8 cellular contexts compared by ENCODE assay signal in genomic region chrX:114619874-114620273, GRCh38. TPM values are rescaled to one million over a fixed set of nuclear protein-coding genes. Genes with fewer than 3 reads are reported as not detected.
DNase-seq lines count a peak whose midpoint lies in the region; ATAC-seq and TF ChIP-seq lines count a peak whose summit lies in the region.

No MANE protein-coding gene starts in this region.

- ATAC-seq in GM18519 (IDR thresholded peaks at IDR 0.05; ENCODE audit: low FRiP score, unreplicated experiment), result peak; percentile 84
- ATAC-seq in HG03354 (IDR thresholded peaks at IDR 0.05; ENCODE audit: poor library complexity, severe bottlenecking, unreplicated experiment), result peak; percentile 92

- H3K36me3 Mint-ChIP-seq in brain (no peaks in the 10 kb centered on the region), neural crest cell (ENCODE audit: low read depth) (no peaks in the 10 kb centered on the region)
- H3K36me3 Mint-ChIP-seq in activated naive CD8-positive, alpha-beta T cell treated with anti-CD3 and anti-CD28 coated beads for 36 hours, result no peaks in the 10 kb centered on the region

- H3K27ac Mint-ChIP-seq in brain (no peak overlapping the region), neural crest cell (ENCODE audit: unreplicated experiment) (no peak overlapping the region)
- no peak overlapping the region for H3K27ac Mint-ChIP-seq in activated naive CD8-positive, alpha-beta T cell treated with anti-CD3 and anti-CD28 coated beads for 36 hours

- H3K27me3 Mint-ChIP-seq in brain (peaks cover 6% of the 10 kb centered on the region), neural crest cell (ENCODE audit: low read depth) (no peaks in the 10 kb centered on the region)
- H3K27me3 Mint-ChIP-seq in activated naive CD8-positive, alpha-beta T cell treated with anti-CD3 and anti-CD28 coated beads for 36 hours, result no peaks in the 10 kb centered on the region

- TF ChIP-seq CTCF in brain (conservative IDR thresholded peaks at IDR 0.05) (peak; percentile 43 to 70), neural crest cell (conservative IDR thresholded peaks at IDR 0.05) (peak; percentile 68)

- DNase-seq in neural crest cell (ENCODE audit: low read depth, low spot score) (peak; percentile 9), NK-92 (lab: John Stamatoyannopoulos, UW; ENCODE audit: unreplicated experiment) (no peak), putamen (ENCODE audit: low spot score) (no peak), epidermal melanocyte (ENCODE audit: insufficient read length, low spot score) (no peak)
- no peak for DNase-seq in activated naive CD8-positive, alpha-beta T cell treated with anti-CD3 and anti-CD28 coated beads for 36 hours

- H3K9me3 Mint-ChIP-seq in brain (no peaks in the 10 kb centered on the region), neural crest cell (no peaks in the 10 kb centered on the region)
- H3K9me3 Mint-ChIP-seq in activated naive CD8-positive, alpha-beta T cell treated with anti-CD3 and anti-CD28 coated beads for 36 hours, result no peaks in the 10 kb centered on the region

- H3K4me3 Mint-ChIP-seq in brain (no peak overlapping the region), neural crest cell (no peak overlapping the region)
- H3K4me3 Mint-ChIP-seq in activated naive CD8-positive, alpha-beta T cell treated with anti-CD3 and anti-CD28 coated beads for 36 hours, result no peak overlapping the region

- H3K4me1 Mint-ChIP-seq in brain, result no peaks in the 10 kb centered on the region
- no peaks in the 10 kb centered on the region for H3K4me1 Mint-ChIP-seq in neural crest cell
- no peaks in the 10 kb centered on the region for H3K4me1 Mint-ChIP-seq in activated naive CD8-positive, alpha-beta T cell treated with anti-CD3 and anti-CD28 coated beads for 36 hours

RNA-seq across cellular contexts. Expression of gene HTR2C, which starts 36.0 kb away (rescaled TPM):
- 0.07 TPM for polyA plus RNA-seq in brain (ENCODE audit: insufficient read depth, low read depth, low replicate concordance)
- 0.07 and 0.09 TPM in 2 replicates for total RNA-seq in neural crest cell
- total RNA-seq in activated naive CD8-positive, alpha-beta T cell treated with anti-CD3 and anti-CD28 coated beads for 36 hours, result not detected
